ENCODE assay signal across 7 cellular contexts in genomic region chr7:91941450-91941849, GRCh38. TPM values are rescaled to one million over a fixed set of nuclear protein-coding genes. Genes with fewer than 3 reads are reported as not detected.
DNase-seq lines count a peak whose midpoint lies in the region; ATAC-seq, FAIRE-seq and TF ChIP-seq lines count a peak whose summit lies in the region.

No MANE protein-coding gene starts in this region.

- H3K36me3 ChIP-seq in esophagus (ENCODE audit: control insufficient read depth in 2 of 2, insufficient read depth in 2 of 2, low read length in 1 of 2) (no peaks in the 10 kb centered on the region), muscle layer of duodenum (ENCODE audit: control insufficient read depth in 1 of 2, insufficient read depth in 2 of 2, low read length in 2 of 2) (peaks cover 0 to 3% of the 10 kb centered on the region in 2 donors), thyroid gland (no peaks in the 10 kb centered on the region)

- H3K9me3 ChIP-seq in esophagus (ENCODE audit: control insufficient read depth in 2 of 2, insufficient read depth in 1 of 2, low read depth in 1 of 2, low read length in 1 of 2), result no peaks in the 10 kb centered on the region
- H3K9me3 ChIP-seq in muscle layer of duodenum (ENCODE audit: control insufficient read depth in 1 of 2, low read length in 2 of 2), result no peaks in the 10 kb centered on the region
- no peaks in the 10 kb centered on the region for H3K9me3 ChIP-seq in thyroid gland

- H3K4me3 ChIP-seq in esophagus (ENCODE audit: low read depth in 1 of 2, low read length in 2 of 2), result peak overlapping the region; percentile 64 to 91
- H3K4me3 ChIP-seq in muscle layer of duodenum (ENCODE audit: low read depth in 1 of 2, low read length in 2 of 2), result peak overlapping the region; percentile 87 to 94
- peak overlapping the region; percentile 61 to 91 (median 86) for H3K4me3 ChIP-seq in thyroid gland (replicated peaks in 1 of 3)

- ATAC-seq in HG02981 (IDR thresholded peaks at IDR 0.05; ENCODE audit: unreplicated experiment), result peak; percentile 38

- no peaks in the 10 kb centered on the region for H3K27me3 ChIP-seq in esophagus (ENCODE audit: control insufficient read depth in 1 of 2, insufficient read depth in 2 of 2, low read length in 2 of 2)
- H3K27me3 ChIP-seq in muscle layer of duodenum (ENCODE audit: low read depth, low read length), result no peaks in the 10 kb centered on the region
- no peaks in the 10 kb centered on the region for H3K27me3 ChIP-seq in thyroid gland

- DNase-seq in GM12892 (ENCODE audit: insufficient read length) (no peak), NCI-H82 (lab: John Stamatoyannopoulos, UW) (peak; percentile 93), activated T-cell treated with anti-CD3 and anti-CD28 coated beads for 1 hour (ENCODE audit: low read depth) (peak; percentile 19), thyroid gland (peak; percentile 41 to 48)

- no peak for TF ChIP-seq POLR2A in GM12892 (IDR thresholded peaks at IDR 0.05; ENCODE audit: low read depth, low read length)
- no peak for TF ChIP-seq POLR2A in thyroid gland (IDR thresholded peaks at IDR 0.05)

- H3K4me1 ChIP-seq in esophagus (ENCODE audit: control insufficient read depth in 2 of 2, insufficient read depth in 2 of 2, low read length in 1 of 2) (no peaks in the 10 kb centered on the region), muscle layer of duodenum (ENCODE audit: control insufficient read depth in 1 of 2, insufficient read depth in 2 of 2, low read length in 2 of 2) (peaks cover 0 to 23% of the 10 kb centered on the region in 2 donors), thyroid gland (peaks cover 14 to 17% of the 10 kb centered on the region in 2 donors)

- H3K27ac ChIP-seq in esophagus (ENCODE audit: low read depth in 2 of 2, low read length in 1 of 2) (peak overlapping the region; percentile 85 to 98), muscle layer of duodenum (ENCODE audit: low read length) (peak overlapping the region; percentile 91), thyroid gland (peak overlapping the region; percentile 89 to 96 (median 94))

- peak; percentile 17 for FAIRE-seq in GM12892 (lab: Jason Lieb, UNC)

- WGBS in esophagus, 2 donors, result 2 to 3% methylated on average over 7 of the region's 7 CpGs
- 0 to 3% methylated on average over 7 of the region's 7 CpGs for WGBS in thyroid gland, 2 donors

- intact Hi-C loops in thyroid gland (cut with DNase I), result no loop called here

- no peak for TF ChIP-seq CTCF in thyroid gland (IDR thresholded peaks at IDR 0.05)

RNA-seq across cellular contexts. Expression of gene AKAP9, which starts 0.8 kb away (rescaled TPM):
- 26.4 TPM for polyA plus RNA-seq in GM12892 (2012; ENCODE audit: missing spikeins)
- polyA plus RNA-seq in esophagus, result 10 to 100 TPM; 15.8 to 16.7 TPM
- total RNA-seq in thyroid gland, result 100 to 1,000 TPM in 3 of 4 donors, 10 to 100 TPM in 1; 91.1 to 150 (median 124) TPM
